Comparison of ENCODE assay signal across 8 cellular contexts in genomic region chr6:17885079-17885478, GRCh38.
A peak's percentile ranks its signal among the peaks of the same experiment; 100 is the strongest.
DNase-seq lines count a peak whose midpoint lies in the region; ATAC-seq, FAIRE-seq and TF ChIP-seq lines count a peak whose summit lies in the region.

No MANE protein-coding gene starts in this region.

- no peak for FAIRE-seq in GM12878 (lab: Jason Lieb, UNC)

- no peaks in the 10 kb centered on the region for H3K36me3 Mint-ChIP-seq in CD4-positive, alpha-beta T cell (ENCODE audit: low read depth)

- peaks cover 18% of the 10 kb centered on the region for H3K27me3 Mint-ChIP-seq in CD4-positive, alpha-beta T cell

- TF ChIP-seq CTCF in GM12878 (IDR thresholded peaks at IDR 0.05 in 2 of 3, conservative IDR thresholded peaks at IDR 0.05 in 1 of 3; ENCODE audit: control insufficient read depth in 2 of 3, extremely low read depth in 1 of 3, insufficient read depth in 1 of 3, low read depth in 3 of 3, low read length in 3 of 3): no peak
- TF ChIP-seq CTCF in CD4-positive, alpha-beta T cell (IDR thresholded peaks at IDR 0.05): no peak
- TF ChIP-seq CTCF in esophagus squamous epithelium (IDR thresholded peaks at IDR 0.05): no peak

- H3K27me3 ChIP-seq in ACC112 (ENCODE audit: insufficient read depth, low read length): no peaks in the 10 kb centered on the region
- no peaks in the 10 kb centered on the region; a peak in 1 of 4 replicates for H3K27me3 ChIP-seq in GM12878 (replicated peaks in 1 of 2; ENCODE audit: control insufficient read depth in 2 of 2, insufficient read depth in 2 of 2, low read length in 1 of 2)
- H3K27me3 ChIP-seq in CD4-positive, alpha-beta T cell (ENCODE audit: control insufficient read depth, insufficient read depth, low read length): peaks cover 8% of the 10 kb centered on the region
- H3K27me3 ChIP-seq in esophagus squamous epithelium: no peaks in the 10 kb centered on the region

- TF ChIP-seq POLR2A in GM12878 (IDR thresholded peaks at IDR 0.05; ENCODE audit: low read depth, low read length) (no peak), esophagus squamous epithelium (IDR thresholded peaks at IDR 0.05) (no peak)

- in situ Hi-C loops in GM12878 (cut with MboI): no loop called here

- CTCF ChIA-PET in GM12878 (lab: Yijun Ruan, JAX): interaction anchor here (0.6 to 1.3 kb wide), 2 partner anchors 67 to 265 kb away, joined by 3 to 4 read pairs; no protein-coding TSS in a partner anchor
- CTCF ChIA-PET in CD4-positive, alpha-beta T cell (lab: Charles Lee): no interaction called here

- no TSS peak for BruUV-seq in GM12878 (replicated peaks; lab: Mats Ljungman, UMichigan)

- H3K79me2 ChIP-seq in ACC112 (ENCODE audit: control insufficient read depth, insufficient read depth, low read length, unreplicated experiment) (peaks cover 4% of the 10 kb centered on the region), GM12878 (ENCODE audit: control insufficient read depth, insufficient read depth, low read length) (no peaks in the 10 kb centered on the region)

- no peak for TF ChIP-seq EP300 in GM12878 (IDR thresholded peaks at IDR 0.05; ENCODE audit: borderline replicate concordance in 1 of 2, control insufficient read depth in 1 of 2, low read depth in 2 of 2, low read length in 2 of 2)

- no peaks in the 10 kb centered on the region for H3K9me3 Mint-ChIP-seq in CD4-positive, alpha-beta T cell

- SMC1A ChIA-PET in GM12878 (lab: Charles Lee; ENCODE audit: uncharacterized antibody, unreplicated experiment): interaction anchor here (0.6 to 1.5 kb wide), 5 partner anchors 87 to 655 kb away, joined by 3 read pairs; no protein-coding TSS in a partner anchor

- DNase-seq in GM12878 (ENCODE audit: low read depth, low spot score) (no peak), nucleus accumbens (lab: John Stamatoyannopoulos, UW) (no peak), esophagus squamous epithelium (lab: John Stamatoyannopoulos, UW) (no peak), cerebellar nuclear complex (lab: John Stamatoyannopoulos, UW) (no peak)
- no peak for DNase-seq in CD4-positive, alpha-beta T cell

- no peaks in the 10 kb centered on the region for H3K4me1 Mint-ChIP-seq in CD4-positive, alpha-beta T cell (ENCODE audit: low read depth)

- no peak overlapping the region for H2AFZ ChIP-seq in ACC112 (ENCODE audit: low read length, unreplicated experiment)
- no peak overlapping the region for H2AFZ ChIP-seq in GM12878 (ENCODE audit: control insufficient read depth, low read depth, low read length)

- H3K27ac Mint-ChIP-seq in CD4-positive, alpha-beta T cell: no peak overlapping the region

- 0% methylated on average over 1 of the region's 1 CpG for WGBS in GM12878 (ENCODE audit: insufficient coverage, insufficient replicate concordance, low lambda C conversion rate, missing lambda C conversion rate)
- WGBS in esophagus squamous epithelium, 2 donors: 44 to 56% methylated on average over 1 of the region's 1 CpG

- H3K4me2 ChIP-seq in GM12878 (ENCODE audit: control insufficient read depth, insufficient read depth): peak overlapping the region; percentile 71

- ATAC-seq in GM19328 (IDR thresholded peaks at IDR 0.05; ENCODE audit: unreplicated experiment): peak; percentile 29
- ATAC-seq in HG03159 (IDR thresholded peaks at IDR 0.05; ENCODE audit: unreplicated experiment): peak; percentile 40
- ATAC-seq in GM12878: peak; percentile 69
- no peak for ATAC-seq in CD4-positive, alpha-beta T cell (ENCODE audit: poor library complexity)

- H3K27ac ChIP-seq in ACC112 (ENCODE audit: low read depth, low read length): peak overlapping the region; percentile 46
- H3K27ac ChIP-seq in GM12878 (ENCODE audit: control insufficient read depth, insufficient read depth): no peak overlapping the region
- no peak overlapping the region for H3K27ac ChIP-seq in CD4-positive, alpha-beta T cell (ENCODE audit: low read depth, low read length)
- no peak overlapping the region for H3K27ac ChIP-seq in esophagus squamous epithelium

- H3K4me3 Mint-ChIP-seq in CD4-positive, alpha-beta T cell: no peak overlapping the region

- peak overlapping the region; percentile 19 for H3K4me3 ChIP-seq in ACC112 (ENCODE audit: low read depth, low read length)
- H3K4me3 ChIP-seq in GM12878: 0 out of 2 replicates have a peak overlapping the region, but pooled peaks have one; percentile 8
- H3K4me3 ChIP-seq in esophagus squamous epithelium: no peak overlapping the region

- H3K36me3 ChIP-seq in ACC112 (ENCODE audit: insufficient read depth, low read length): no peaks in the 10 kb centered on the region
- H3K36me3 ChIP-seq in GM12878 (ENCODE audit: control insufficient read depth in 2 of 2, insufficient read depth in 2 of 2, low read length in 1 of 2): no peaks in the 10 kb centered on the region
- H3K36me3 ChIP-seq in esophagus squamous epithelium: peaks cover 0 to 5% (median 0%) of the 10 kb centered on the region in 3 donors

- H3K4me1 ChIP-seq in ACC112 (ENCODE audit: control insufficient read depth, insufficient read depth, low read length, unreplicated experiment): peaks cover 33% of the 10 kb centered on the region
- H3K4me1 ChIP-seq in GM12878 (ENCODE audit: control insufficient read depth, insufficient read depth, low read length): peaks cover 18% of the 10 kb centered on the region
- H3K4me1 ChIP-seq in esophagus squamous epithelium: peaks cover 0 to 26% (median 3%) of the 10 kb centered on the region in 3 donors

- no peaks in the 10 kb centered on the region for H4K20me1 ChIP-seq in GM12878 (ENCODE audit: control insufficient read depth, insufficient read depth)

- no peaks in the 10 kb centered on the region for H3K9me3 ChIP-seq in GM12878 (replicated peaks; ENCODE audit: control insufficient read depth, insufficient read depth, low read length)
- no peaks in the 10 kb centered on the region for H3K9me3 ChIP-seq in CD4-positive, alpha-beta T cell (ENCODE audit: control insufficient read depth, low read length)
- H3K9me3 ChIP-seq in esophagus squamous epithelium: no peaks in the 10 kb centered on the region

- intact Hi-C loops in GM12878 (cut with micrococcal nuclease; ENCODE audit: unreplicated experiment): no loop called here
- intact Hi-C loops in CD4-positive, alpha-beta T cell (cut with DNase I, micrococcal nuclease): no loop called here
- intact Hi-C loops in esophagus squamous epithelium (cut with DNase I): no loop called here

- RAD21 ChIA-PET in GM12878 (lab: Charles Lee; ENCODE audit: unreplicated experiment): no interaction called here

- no peak overlapping the region for H3K9ac ChIP-seq in GM12878 (ENCODE audit: control insufficient read depth, insufficient read depth, low read length)

- POLR2A ChIA-PET in GM12878 (lab: Charles Lee): no interaction called here
- POLR2A ChIA-PET in CD4-positive, alpha-beta T cell (lab: Charles Lee): no interaction called here

- no peak for TF ChIP-seq RAD21 in GM12878 (IDR thresholded peaks at IDR 0.05; ENCODE audit: insufficient read depth, low read depth, low read length)

TF ChIP-seq in GM12878, 131 proteins besides CTCF, POLR2A, EP300 and RAD21:
- TF ChIP-seq PAX8 (IDR thresholded peaks at IDR 0.05): no peak
- TF ChIP-seq ZSCAN29 (IDR thresholded peaks at IDR 0.05): no peak
- no peak for TF ChIP-seq FOS (IDR thresholded peaks at IDR 0.05; ENCODE audit: borderline replicate concordance, extremely low read depth, insufficient read length)
- TF ChIP-seq SPI1 (IDR thresholded peaks at IDR 0.05; ENCODE audit: borderline replicate concordance, insufficient read depth, low read depth, low read length): peak; percentile 14; the same call in 1 of the 2 replicates
- no peak for TF ChIP-seq POU2F2 (IDR thresholded peaks at IDR 0.05; ENCODE audit: borderline replicate concordance, low read depth, low read length)
- TF ChIP-seq RUNX3 (IDR thresholded peaks at IDR 0.05; ENCODE audit: low read length): no peak
- no peak for TF ChIP-seq MYB (IDR thresholded peaks at IDR 0.05; ENCODE audit: borderline replicate concordance, low read depth, low read length)

Comparison
In these comparisons a context has a peak if more than half of its experiments do, and no peak if none do; other contexts are left out.
1. H3K4me3 ChIP-seq: peak in ACC112 (single experiment) and GM12878 (single experiment); none in esophagus squamous epithelium (0 of 4).